In the genomic region with DNA sequence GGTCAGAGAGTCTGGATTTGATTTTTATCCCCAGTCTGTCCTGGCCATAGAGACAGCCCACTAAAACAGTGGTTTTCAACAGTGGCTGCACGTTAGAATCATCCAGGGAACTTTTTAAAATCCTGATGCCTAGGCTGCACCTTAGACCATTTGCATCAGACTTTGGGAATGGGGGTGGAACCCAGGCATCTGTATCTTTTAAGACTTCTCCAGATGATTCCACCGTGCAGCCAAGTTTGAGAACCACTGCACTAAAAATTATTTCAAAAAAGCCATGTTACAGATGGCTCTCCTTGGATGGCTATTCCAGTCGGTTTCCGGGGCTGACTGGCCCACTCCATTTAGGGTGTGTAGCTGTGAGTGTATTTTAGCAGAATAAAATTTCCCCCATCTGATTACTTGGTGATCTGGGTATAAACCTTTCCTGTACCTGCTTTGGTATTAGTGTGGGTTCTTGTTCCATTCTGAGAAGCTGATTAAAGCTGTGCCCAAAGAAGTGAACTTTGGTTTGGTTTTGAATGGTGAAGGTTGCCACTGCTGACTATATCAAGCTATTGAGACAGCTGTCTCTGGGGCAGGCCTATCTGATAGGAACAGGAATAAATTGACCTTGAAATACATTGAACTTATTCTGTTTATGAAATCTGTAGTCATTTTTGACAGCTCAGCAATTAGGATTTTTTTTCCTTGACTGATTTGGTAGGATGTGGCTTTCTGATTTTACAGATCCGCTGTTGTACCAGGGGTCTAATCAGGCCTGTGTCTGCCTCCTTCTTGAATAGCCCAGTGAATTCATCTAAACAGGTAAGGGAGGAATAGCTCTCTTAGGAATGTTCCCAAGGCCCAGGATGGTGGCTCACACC, we compare ENCODE assay signal across 10 cellular contexts. TPM values are rescaled to one million over a fixed set of nuclear protein-coding genes. Genes with fewer than 3 reads are reported as not detected.
DNase-seq lines count a peak whose midpoint lies in the region; ATAC-seq and TF ChIP-seq lines count a peak whose summit lies in the region.
"Had no signal": no experiment of that assay in that cellular context is flagged by ENCODE, and none has a peak within 500 bp of the region (broad histone marks: within the 10 kb centered on the region; RNA-seq: fewer than 3 reads in every experiment).

No MANE protein-coding gene starts in this region.

- peak overlapping the region; percentile 87 for H3K27ac Mint-ChIP-seq in activated naive CD4-positive, alpha-beta T cell treated with anti-CD3 and anti-CD28 coated beads, Interleukin-2, amount 10 ng/mL, durations not matched to agents 7 days and 5 days
- H3K27ac Mint-ChIP-seq in memory B cell, result peak overlapping the region; percentile 93

- H3K36me3 ChIP-seq in upper lobe of left lung, result peaks cover 0 to 37% (median 21%) of the 10 kb centered on the region in 4 donors

- peak overlapping the region; percentile 85 for H3K4me3 Mint-ChIP-seq in activated naive CD4-positive, alpha-beta T cell treated with anti-CD3 and anti-CD28 coated beads, Interleukin-2, amount 10 ng/mL, durations not matched to agents 7 days and 5 days
- H3K4me3 Mint-ChIP-seq in memory B cell, result peak overlapping the region; percentile 91

- no peak for TF ChIP-seq POLR2A in upper lobe of left lung (IDR thresholded peaks at IDR 0.05)

- CTCF ChIA-PET in activated naive CD4-positive, alpha-beta T cell treated with anti-CD3 and anti-CD28 coated beads, Interleukin-2, amount 10 ng/mL, durations not matched to agents 7 days and 5 days (lab: Charles Lee), result interaction anchor here (1.1 to 1.7 kb wide), 4 partner anchors 15 to 138 kb away, joined by 3 to 6 read pairs (median 4); no protein-coding TSS in a partner anchor

- H3K4me1 ChIP-seq in upper lobe of left lung, result peaks cover 14 to 22% (median 17%) of the 10 kb centered on the region in 4 donors

- TF ChIP-seq CTCF in astrocyte of the spinal cord (IDR thresholded peaks at IDR 0.05; ENCODE audit: low read depth, low read length) (no peak), upper lobe of left lung (IDR thresholded peaks at IDR 0.05) (no peak)

- H3K27ac ChIP-seq in upper lobe of left lung, result no peak overlapping the region

- intact Hi-C loops in sciatic nerve (cut with DNase I), result no loop called here

- H3K4me3 ChIP-seq in astrocyte of the spinal cord (ENCODE audit: low read depth, low read length) (peak overlapping the region; percentile 93), upper lobe of left lung (peak overlapping the region in 3 of 4 donors; percentile 82 to 87 (median 84))

- in situ Hi-C loops in astrocyte of the spinal cord (cut with HindIII; ENCODE audit: low sequenced_read_pairs) (no loop called here), G401 (cut with HindIII; ENCODE audit: low sequenced_read_pairs) (no loop called here)

- no peaks in the 10 kb centered on the region for H3K27me3 ChIP-seq in upper lobe of left lung

- peaks cover 33% of the 10 kb centered on the region for H3K4me1 Mint-ChIP-seq in activated naive CD4-positive, alpha-beta T cell treated with anti-CD3 and anti-CD28 coated beads, Interleukin-2, amount 10 ng/mL, durations not matched to agents 7 days and 5 days
- H3K4me1 Mint-ChIP-seq in memory B cell, result peaks cover 10% of the 10 kb centered on the region

- H3K27me3 Mint-ChIP-seq in activated naive CD4-positive, alpha-beta T cell treated with anti-CD3 and anti-CD28 coated beads, Interleukin-2, amount 10 ng/mL, durations not matched to agents 7 days and 5 days, result no peaks in the 10 kb centered on the region
- H3K27me3 Mint-ChIP-seq in memory B cell, result no peaks in the 10 kb centered on the region

- H3K36me3 Mint-ChIP-seq in activated naive CD4-positive, alpha-beta T cell treated with anti-CD3 and anti-CD28 coated beads, Interleukin-2, amount 10 ng/mL, durations not matched to agents 7 days and 5 days, result peaks cover 16% of the 10 kb centered on the region
- peaks cover 12% of the 10 kb centered on the region for H3K36me3 Mint-ChIP-seq in memory B cell

- 63 to 68% methylated on average over 5 of the region's 5 CpGs for WGBS in upper lobe of left lung, 2 donors

- no peak for DNase-seq in activated naive CD4-positive, alpha-beta T cell treated with anti-CD3 and anti-CD28 coated beads, Interleukin-2, amount 10 ng/mL, durations not matched to agents 7 days and 5 days
- no peak for DNase-seq in activated naive CD4-positive, alpha-beta T cell treated with Interleukin-2 at 50 U/mL for 16 hours
- DNase-seq in astrocyte of the spinal cord (ENCODE audit: low read depth, low spot score) (no peak), memory B cell (ENCODE audit: low spot score in 2 of 2) (no peak), upper lobe of left lung (no peak), G401 (ENCODE audit: low spot score) (no peak), NCI-H1092 (lab: John Stamatoyannopoulos, UW) (no peak), sciatic nerve (ENCODE audit: low spot score) (no peak)
- DNase-seq: DMS153 had no signal

- H3K9me3 Mint-ChIP-seq in activated naive CD4-positive, alpha-beta T cell treated with anti-CD3 and anti-CD28 coated beads, Interleukin-2, amount 10 ng/mL, durations not matched to agents 7 days and 5 days, result no peaks in the 10 kb centered on the region
- no peaks in the 10 kb centered on the region for H3K9me3 Mint-ChIP-seq in memory B cell

- TF ChIP-seq EP300 in upper lobe of left lung (IDR thresholded peaks at IDR 0.05), result no peak

- ATAC-seq in memory B cell (ENCODE audit: low read depth), result no peak
- ATAC-seq in upper lobe of left lung (ENCODE audit: low FRiP score in 2 of 2), result no peak
- ATAC-seq in sciatic nerve, result no peak
- ATAC-seq: left lobe of liver had no signal

- H3K9me3 ChIP-seq in upper lobe of left lung, result no peaks in the 10 kb centered on the region

RNA-seq across cellular contexts. Expression of gene ATP5MC1, which starts 1.3 kb away (rescaled TPM):
- total RNA-seq in upper lobe of left lung (10 to 100 TPM; 11.5 to 55.3 (median 43.6) TPM), sciatic nerve (40.7 TPM)
- total RNA-seq in G401 (2014; rRNA removed; shearing (Covaris generic)), result 62.0 and 83.3 TPM in 2 replicates

RNA-seq across cellular contexts. Expression of gene UBE2Z, which starts 14.3 kb away (rescaled TPM):
- total RNA-seq in upper lobe of left lung (10 to 100 TPM; 38.6 to 79.6 (median 60.7) TPM), sciatic nerve (66.2 TPM)
- total RNA-seq in G401 (2014; rRNA removed; shearing (Covaris generic)), result 71.2 and 71.3 TPM in 2 replicates

RNA-seq across cellular contexts. Expression of gene SNF8, which starts 50.8 kb away (rescaled TPM):
- 100 to 1,000 TPM in 2 of 6 donors, 10 to 100 TPM in 4; 76.5 to 110 (median 89.7) TPM for total RNA-seq in upper lobe of left lung
- 206 and 275 TPM in 2 replicates for total RNA-seq in G401 (2014; rRNA removed; shearing (Covaris generic))
- total RNA-seq in sciatic nerve, result 57.1 TPM
